12 cellular contexts compared by ENCODE assay signal in genomic region chr22:28299329-28299728, GRCh38.
"Had no signal": no experiment of that assay in that cellular context is flagged by ENCODE, and none has a peak within 500 bp of the region (broad histone marks: within the 10 kb centered on the region; RNA-seq: fewer than 3 reads in every experiment).

No MANE protein-coding gene starts in this region.

- H3K36me3 ChIP-seq: gastrocnemius medialis, lower lobe of right lung, vagina had no signal

- H2AFZ ChIP-seq: parathyroid adenoma had no signal

- H3K27ac ChIP-seq: epithelial cell of prostate, gastrocnemius medialis, lower lobe of right lung, parathyroid adenoma, vagina had no signal

- H3K27me3 ChIP-seq: gastrocnemius medialis, vagina had no signal

- DNase-seq: activated CD8-positive, alpha-beta memory T cell treated with anti-CD3 and anti-CD28 coated beads, Interleukin-2, amount 50 U/mL, for 48 hours; activated CD8-positive, alpha-beta T cell treated with anti-CD3 and anti-CD28 coated beads, Interleukin-2, amount 10 ng/mL, durations not matched to agents 7 days and 5 days; activated naive CD4-positive, alpha-beta T cell; effector memory CD4-positive, alpha-beta T cell; gastrocnemius medialis; lower lobe of right lung; naive B cell; retina; T1000 had no signal

- H3K4me3 ChIP-seq: gastrocnemius medialis, lower lobe of right lung, vagina had no signal

- H3K79me2 ChIP-seq: parathyroid adenoma had no signal

- H3K9me3 ChIP-seq: gastrocnemius medialis, lower lobe of right lung, vagina had no signal

- H3K4me1 ChIP-seq: parathyroid adenoma, vagina had no signal

- H3K9ac ChIP-seq: parathyroid adenoma had no signal
